ENCODE assay signal across 14 cellular contexts in the genomic region with DNA sequence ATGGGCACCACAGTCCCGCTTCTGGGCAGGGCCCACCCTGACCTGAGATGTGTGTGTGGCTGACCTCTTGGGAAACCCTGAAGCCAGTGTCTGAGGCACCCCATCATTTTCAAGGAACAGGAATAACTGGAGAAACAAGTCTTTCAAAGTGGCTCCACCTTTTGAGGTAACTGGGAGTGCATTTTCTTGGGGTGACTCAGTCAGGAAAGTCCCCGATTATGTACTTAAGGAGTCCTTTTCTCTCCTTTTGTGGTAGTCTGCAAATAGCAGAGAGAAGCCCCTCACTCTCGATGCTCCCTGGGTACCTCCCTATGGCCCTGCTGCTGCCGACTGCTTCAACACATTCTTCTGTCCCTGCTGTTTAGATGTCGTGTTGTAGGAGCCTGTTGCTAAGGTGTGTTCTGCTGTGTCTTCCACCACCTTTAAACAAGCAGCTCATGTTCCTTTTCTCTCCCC. TPM values are rescaled to one million over a fixed set of nuclear protein-coding genes. Genes with fewer than 3 reads are reported as not detected.
DNase-seq lines count a peak whose midpoint lies in the region; ATAC-seq and TF ChIP-seq lines count a peak whose summit lies in the region.
"Not testable (repeated sequence)": the region's sequence is repeated elsewhere in the genome, so short reads cannot be mapped to it uniquely, and the experiment has no call there.
"Had no signal": no experiment of that assay in that cellular context is flagged by ENCODE, and none has a peak within 500 bp of the region (broad histone marks: within the 10 kb centered on the region; RNA-seq: fewer than 3 reads in every experiment).

No MANE protein-coding gene starts in this region.

- DNase-seq in DMS153 (lab: John Stamatoyannopoulos, UW), result peak; percentile 0
- DNase-seq in HT-29 (ENCODE audit: low spot score), result peak; percentile 81
- DNase-seq in PC-3, result peak; percentile 69
- not testable (repeated sequence) for DNase-seq in activated T-helper 1 cell treated with anti-CD3 and anti-CD28 coated beads, Interleukin-12 subunit alpha, Interleukin-12 subunit beta, Interleukin-2, Interleukin-4 antibody, amounts not matched to agents 30 ng/mL and 10 ng/mL and 1 ng/mL, durations not matched to agents 14 hours and 24 hours and 36 hours (ENCODE audit: low spot score); type B pancreatic cell (ENCODE audit: extremely low spot score, unreplicated experiment)
- DNase-seq in dermis blood vessel endothelial cell, result peak; percentile 11
- DNase-seq in iPS-NIHi7 (ENCODE audit: extremely low spot score), result peak; percentile 14
- peak; percentile 5 for DNase-seq in nephron progenitor cell

- peak overlapping the region; percentile 26 for H3K9ac ChIP-seq in PC-3 (ENCODE audit: low read length)

- POLR2A ChIA-PET in PC-3 (lab: Charles Lee; ENCODE audit: unreplicated experiment), result not testable (repeated sequence)

- peak overlapping the region; percentile 39 for H3K4me2 ChIP-seq in PC-3 (ENCODE audit: low read length)

- not testable (repeated sequence) for H3K9me3 ChIP-seq in PC-3 (ENCODE audit: low read length)

- CTCF ChIA-PET in PC-3 (lab: Charles Lee), result interaction anchor here (0.6 kb wide), 1 partner anchor 198 kb away, joined by 10 read pairs; no protein-coding TSS in a partner anchor

- not testable (repeated sequence) for H3K4me3 Mint-ChIP-seq in activated T-helper 1 cell treated with anti-CD3 and anti-CD28 coated beads, Interleukin-12 subunit alpha, Interleukin-12 subunit beta, Interleukin-2, Interleukin-4 antibody, amounts not matched to agents 30 ng/mL and 10 ng/mL and 1 ng/mL, durations not matched to agents 14 hours and 24 hours and 36 hours
- H3K4me3 Mint-ChIP-seq in nephron progenitor cell (peak overlapping the region; percentile 61), type B pancreatic cell (peak overlapping the region; percentile 59)

- H3K36me3 Mint-ChIP-seq in activated T-helper 1 cell treated with anti-CD3 and anti-CD28 coated beads, Interleukin-12 subunit alpha, Interleukin-12 subunit beta, Interleukin-2, Interleukin-4 antibody, amounts not matched to agents 30 ng/mL and 10 ng/mL and 1 ng/mL, durations not matched to agents 14 hours and 24 hours and 36 hours (ENCODE audit: low read depth); nephron progenitor cell (ENCODE audit: low read depth); type B pancreatic cell: not testable (repeated sequence)

- H4K20me1 ChIP-seq in PC-3 (ENCODE audit: low read length), result not testable (repeated sequence)

- not testable (repeated sequence) for H3K4me1 Mint-ChIP-seq in activated T-helper 1 cell treated with anti-CD3 and anti-CD28 coated beads, Interleukin-12 subunit alpha, Interleukin-12 subunit beta, Interleukin-2, Interleukin-4 antibody, amounts not matched to agents 30 ng/mL and 10 ng/mL and 1 ng/mL, durations not matched to agents 14 hours and 24 hours and 36 hours (ENCODE audit: low read depth)
- H3K4me1 Mint-ChIP-seq in nephron progenitor cell (peaks cover 14% of the 10 kb centered on the region), type B pancreatic cell (ENCODE audit: unreplicated experiment) (peaks cover 10% of the 10 kb centered on the region)

- not testable (repeated sequence) for H2AFZ ChIP-seq in PC-3 (ENCODE audit: low read length)

- BruUV-seq in PC-3 (replicated peaks; lab: Mats Ljungman, UMichigan), result not testable (repeated sequence)

- not testable (repeated sequence) for H3F3A ChIP-seq in PC-3 (ENCODE audit: low read length, unreplicated experiment)

- H3K27ac ChIP-seq in PC-3 (ENCODE audit: low read length), result peak overlapping the region; percentile 76

- H3K27me3 Mint-ChIP-seq in activated T-helper 1 cell treated with anti-CD3 and anti-CD28 coated beads, Interleukin-12 subunit alpha, Interleukin-12 subunit beta, Interleukin-2, Interleukin-4 antibody, amounts not matched to agents 30 ng/mL and 10 ng/mL and 1 ng/mL, durations not matched to agents 14 hours and 24 hours and 36 hours (ENCODE audit: insufficient read depth); nephron progenitor cell (ENCODE audit: low read depth, poor library complexity); type B pancreatic cell: not testable (repeated sequence)

- peak; percentile 59 for ATAC-seq in PC-3

- not testable (repeated sequence) for H3K27me3 ChIP-seq in PC-3 (ENCODE audit: low read length)

- not testable (repeated sequence) for H3K36me3 ChIP-seq in PC-3 (ENCODE audit: low read depth, low read length)

- not testable (repeated sequence) for H3K79me2 ChIP-seq in PC-3 (ENCODE audit: low read length)

- not testable (repeated sequence) for H3K9me3 Mint-ChIP-seq in activated T-helper 1 cell treated with anti-CD3 and anti-CD28 coated beads, Interleukin-12 subunit alpha, Interleukin-12 subunit beta, Interleukin-2, Interleukin-4 antibody, amounts not matched to agents 30 ng/mL and 10 ng/mL and 1 ng/mL, durations not matched to agents 14 hours and 24 hours and 36 hours; nephron progenitor cell; type B pancreatic cell

- peak overlapping the region; percentile 16 for H3K27ac Mint-ChIP-seq in activated T-helper 1 cell treated with anti-CD3 and anti-CD28 coated beads, Interleukin-12 subunit alpha, Interleukin-12 subunit beta, Interleukin-2, Interleukin-4 antibody, amounts not matched to agents 30 ng/mL and 10 ng/mL and 1 ng/mL, durations not matched to agents 14 hours and 24 hours and 36 hours
- H3K27ac Mint-ChIP-seq in nephron progenitor cell, result peak overlapping the region; percentile 99
- peak overlapping the region; percentile 96 for H3K27ac Mint-ChIP-seq in type B pancreatic cell

- H3K4me3 ChIP-seq in PC-3 (ENCODE audit: low read length), result not testable (repeated sequence)

- not testable (repeated sequence) for H3K9me2 ChIP-seq in PC-3 (replicated peaks; ENCODE audit: low read length)

- H3K4me1 ChIP-seq in PC-3 (ENCODE audit: insufficient read depth, low read length), result peaks cover 19% of the 10 kb centered on the region

- TF ChIP-seq CTCF in PC-3 (conservative IDR thresholded peaks at IDR 0.05; ENCODE audit: low read depth, low read length); nephron progenitor cell (IDR thresholded peaks at IDR 0.05); type B pancreatic cell (conservative IDR thresholded peaks at IDR 0.05): not testable (repeated sequence)

- intact Hi-C loops in PC-3 (cut with micrococcal nuclease); activated T-helper 1 cell treated with anti-CD3 and anti-CD28 coated beads, Interleukin-12 subunit alpha, Interleukin-12 subunit beta, Interleukin-2, Interleukin-4 antibody, amounts not matched to agents 30 ng/mL and 10 ng/mL and 1 ng/mL, durations not matched to agents 14 hours and 24 hours and 36 hours (cut with micrococcal nuclease): not testable (repeated sequence)

RNA-seq across cellular contexts. Expression of a gene that starts 25.2 kb away (rescaled TPM):
- total RNA-seq in HT-29 (2014; rRNA removed; shearing (Covaris generic)), result 0.05 TPM in 1 of 2 replicates, not detected in the other
- 0.15 TPM in 1 of 2 replicates, not detected in the other for total RNA-seq in PC-3 (2014; rRNA removed)
- total RNA-seq in activated T-helper 1 cell treated with anti-CD3 and anti-CD28 coated beads, Interleukin-12 subunit alpha, Interleukin-12 subunit beta, Interleukin-2, Interleukin-4 antibody, amounts not matched to agents 30 ng/mL and 10 ng/mL and 1 ng/mL, durations not matched to agents 14 hours and 24 hours and 36 hours, result 0.07 TPM in 1 of 2 replicates, not detected in the other
- total RNA-seq in dermis blood vessel endothelial cell, result not detected in 2 replicates
- total RNA-seq in type B pancreatic cell (ENCODE audit: low replicate concordance), result 0.19 and 0.22 TPM in 2 replicates
- total RNA-seq: activated naive CD8-positive, alpha-beta T cell treated with anti-CD3 and anti-CD28 coated beads for 36 hours; CD8-positive, alpha-beta T cell; G401; natural killer cell treated with Interleukin-12 subunit alpha and Interleukin-12 subunit beta and Interleukin-15 and Interleukin-18, amount 100 ng/mL, for 72 hours; Right ventricle myocardium inferior; urinary bladder had no signal

RNA-seq across cellular contexts. Expression of a gene that starts 36.6 kb away (rescaled TPM):
- 1.2 and 2.1 TPM in 2 replicates for total RNA-seq in HT-29 (2014; rRNA removed; shearing (Covaris generic))
- 3.5 and 4.4 TPM in 2 replicates for total RNA-seq in PC-3 (2014; rRNA removed)
- 5.7 and 5.9 TPM in 2 replicates for total RNA-seq in activated T-helper 1 cell treated with anti-CD3 and anti-CD28 coated beads, Interleukin-12 subunit alpha, Interleukin-12 subunit beta, Interleukin-2, Interleukin-4 antibody, amounts not matched to agents 30 ng/mL and 10 ng/mL and 1 ng/mL, durations not matched to agents 14 hours and 24 hours and 36 hours
- 3.0 and 4.1 TPM in 2 replicates for total RNA-seq in dermis blood vessel endothelial cell
- total RNA-seq in type B pancreatic cell (ENCODE audit: low replicate concordance), result 5.6 and 15.1 TPM in 2 replicates

Comparison
In these comparisons a context has a peak if more than half of its experiments do, and no peak if none do; other contexts are left out.
1. H3K27ac Mint-ChIP-seq: peak in every context shown above with its lines; median percentile 99 in nephron progenitor cell; 96 in type B pancreatic cell; 16 in activated T-helper 1 cell treated with anti-CD3 and anti-CD28 coated beads, Interleukin-12 subunit alpha, Interleukin-12 subunit beta, Interleukin-2, Interleukin-4 antibody, amounts not matched to agents 30 ng/mL and 10 ng/mL and 1 ng/mL, durations not matched to agents 14 hours and 24 hours and 36 hours.